ENCODE assay signal across 1 cellular context in genomic region chr16:14286381-14287230, GRCh38.
TF ChIP-seq lines count a peak whose summit lies in the region.

No MANE protein-coding gene starts in this region.

TF ChIP-seq in H1, 55 proteins besides CTCF, POLR2A, EP300 and RAD21 (continued from another document):
- no peak for TF ChIP-seq CHD7 (IDR thresholded peaks at IDR 0.05; ENCODE audit: insufficient replicate concordance, low read length)
- no peak for TF ChIP-seq CTBP2 (IDR thresholded peaks at IDR 0.05; ENCODE audit: borderline replicate concordance, insufficient read depth, insufficient read length, low read length)
- peak; percentile 77 for TF ChIP-seq TEAD4 (IDR thresholded peaks at IDR 0.05; ENCODE audit: low read depth, low read length)
